Comparison of ENCODE assay signal across 33 cellular contexts in the genomic region with DNA sequence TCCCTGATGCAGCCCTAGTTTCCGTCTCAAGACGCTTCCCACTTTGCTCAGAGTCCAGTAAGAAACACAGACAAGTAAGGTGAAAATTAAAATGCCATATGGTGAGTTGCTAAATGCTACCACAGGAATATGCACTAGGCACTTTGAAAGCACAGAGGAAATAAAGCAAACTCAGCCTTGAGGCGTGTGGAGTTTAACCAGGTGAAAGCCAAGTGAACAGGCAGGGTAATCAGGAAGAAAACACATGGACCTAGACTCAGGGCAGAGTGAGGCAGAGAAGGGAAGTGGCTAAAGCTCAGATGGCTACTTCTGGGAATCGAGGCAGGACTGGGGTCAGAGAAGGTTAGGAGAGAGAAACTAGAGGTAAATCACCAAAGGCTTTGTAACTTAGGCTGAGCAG. TPM values are rescaled to one million over a fixed set of nuclear protein-coding genes. Genes with fewer than 3 reads are reported as not detected.
DNase-seq lines count a peak whose midpoint lies in the region; ATAC-seq, FAIRE-seq and TF ChIP-seq lines count a peak whose summit lies in the region.
"Had no signal": no experiment of that assay in that cellular context is flagged by ENCODE, and none has a peak within 500 bp of the region (broad histone marks: within the 10 kb centered on the region; RNA-seq: fewer than 3 reads in every experiment).

No MANE protein-coding gene starts in this region.

- no peak overlapping the region for H4K5ac ChIP-seq in mesendoderm (ENCODE audit: low read length)

- H3K4me1 ChIP-seq in SK-N-SH (ENCODE audit: control insufficient read depth in 1 of 2, insufficient read depth in 2 of 2, low read depth in 1 of 2, low read length in 1 of 2) (peaks cover 8 to 12% of the 10 kb centered on the region in 2 experiments; a peak in 3 of 4 replicates), body of pancreas (peaks cover 11% of the 10 kb centered on the region), mesendoderm (ENCODE audit: control insufficient read depth, low read depth, low read length) (no peaks in the 10 kb centered on the region), small intestine (ENCODE audit: control insufficient read depth in 2 of 2, insufficient read depth in 1 of 2, low read depth in 1 of 2, low read length in 1 of 2) (no peaks in the 10 kb centered on the region)
- H3K4me1 ChIP-seq: prostate gland had no signal

- no peaks in the 10 kb centered on the region for H3K9me2 ChIP-seq in SK-N-SH

- H3K4me3 ChIP-seq in SK-N-SH (ENCODE audit: low read depth in 2 of 2, low read length in 1 of 2), result no peak overlapping the region
- H3K4me3 ChIP-seq in body of pancreas, result no peak overlapping the region
- no peak overlapping the region for H3K4me3 ChIP-seq in mesendoderm (ENCODE audit: low read length)
- no peak overlapping the region for H3K4me3 ChIP-seq in small intestine (ENCODE audit: low read depth in 1 of 2, low read length in 2 of 2)
- H3K4me3 ChIP-seq: gastroesophageal sphincter, left ventricle myocardium inferior, prostate gland, sigmoid colon, vagina had no signal

- no peaks in the 10 kb centered on the region for H4K20me1 ChIP-seq in SK-N-SH (ENCODE audit: insufficient read depth)

- H2AK5ac ChIP-seq in mesendoderm (ENCODE audit: low read length), result no peak overlapping the region

- DNase-seq in SK-N-SH (peak; percentile 17), body of pancreas (peak in 2 of 4 donors; percentile 12 to 19), mesendoderm (no peak), small intestine (peak; percentile 60), GM03348 (ENCODE audit: low spot score) (no peak)
- DNase-seq: activated CD8-positive, alpha-beta T cell treated with anti-CD3 and anti-CD28 coated beads for 36 hours; activated effector memory CD4-positive, alpha-beta T cell treated with Interleukin-2 at 50 U/mL for 16 hours; activated naive CD8-positive, alpha-beta T cell treated with anti-CD3 and anti-CD28 coated beads for 36 hours; aorta; CD4-positive, alpha-beta T cell; central memory CD4-positive, alpha-beta T cell; DMS 273 treated with DMSO at 0.1 percent for 48 hours; EL; hippocampal formation; KBM-7; left ventricle myocardium inferior; NCI-H1417; NCI-H2081; NCI-H226; NCI-H748 treated with DMSO at 0.1 percent for 48 hours; sigmoid colon; stimulated activated CD4-positive, alpha-beta T cell treated with anti-CD3 and anti-CD28 coated beads, Interleukin-15, amount 100 ng/mL, for 24 hours; stimulated activated naive CD4-positive, alpha-beta T cell had no signal

- CTCF ChIA-PET in SK-N-SH (lab: Yijun Ruan, JAX), result interaction anchor here (1.5 kb wide), 1 partner anchor 85 kb away, joined by 4 read pairs; no protein-coding TSS in a partner anchor

- no peak overlapping the region; the same call in 1 of the 2 replicates for H2AFZ ChIP-seq in SK-N-SH (ENCODE audit: low read depth)

- no peak overlapping the region for H3K9ac ChIP-seq in SK-N-SH
- no peak overlapping the region for H3K9ac ChIP-seq in mesendoderm (ENCODE audit: low read length)

- peak overlapping the region in 1 of 2 experiments; percentile 62; a peak in 2 of 4 replicates for H3K27ac ChIP-seq in SK-N-SH (ENCODE audit: low read depth in 2 of 2, low read length in 1 of 2)
- H3K27ac ChIP-seq in body of pancreas, result no peak overlapping the region
- no peak overlapping the region for H3K27ac ChIP-seq in mesendoderm (ENCODE audit: low read depth, low read length)
- no peak overlapping the region for H3K27ac ChIP-seq in small intestine (ENCODE audit: low read depth in 1 of 2, low read length in 1 of 2)
- H3K27ac ChIP-seq: 22Rv1, gastroesophageal sphincter, left ventricle myocardium inferior, prostate gland, sigmoid colon, vagina had no signal

- intact Hi-C loops in body of pancreas (cut with DNase I), result loop anchor here (10.0 kb wide), 1 partner anchor 59 kb away; no protein-coding TSS in a partner anchor

- ATAC-seq in SK-N-SH treated with all-trans-retinoic acid at 6 μM for 48 hours (no peak), body of pancreas (peak; percentile 62), GM18517 (IDR thresholded peaks at IDR 0.05; ENCODE audit: unreplicated experiment) (no peak), GM21390 (IDR thresholded peaks at IDR 0.05; ENCODE audit: unreplicated experiment) (no peak)
- ATAC-seq: activated CD8-positive, alpha-beta T cell treated with anti-CD3 and anti-CD28 coated beads for 36 hours; gastroesophageal sphincter had no signal

- POLR2A ChIA-PET in SK-N-SH (lab: Yijun Ruan, JAX), result no interaction called here

- H3K4me2 ChIP-seq in SK-N-SH, result no peak overlapping the region
- H3K4me2 ChIP-seq in mesendoderm (ENCODE audit: low read length), result no peak overlapping the region

- H2BK120ac ChIP-seq in mesendoderm (ENCODE audit: low read depth, low read length), result no peak overlapping the region

- TF ChIP-seq EP300 in SK-N-SH (IDR thresholded peaks at IDR 0.05; ENCODE audit: borderline replicate concordance in 1 of 2, low read depth in 1 of 2, low read length in 1 of 2), result no peak

- peak overlapping the region; percentile 1 for H3K56ac ChIP-seq in mesendoderm (ENCODE audit: low read length)

- TF ChIP-seq RAD21 in SK-N-SH (IDR thresholded peaks at IDR 0.05; ENCODE audit: low read length), result no peak

- H3K4ac ChIP-seq in mesendoderm (ENCODE audit: low read depth, low read length), result no peak overlapping the region

- TF ChIP-seq CTCF in SK-N-SH (IDR thresholded peaks at IDR 0.05) (no peak), body of pancreas (IDR thresholded peaks at IDR 0.05) (no peak)

- H3K27me3 ChIP-seq in SK-N-SH (ENCODE audit: insufficient read depth) (no peaks in the 10 kb centered on the region), body of pancreas (no peaks in the 10 kb centered on the region), mesendoderm (ENCODE audit: insufficient read depth, low read length, poor library complexity) (no peaks in the 10 kb centered on the region), small intestine (ENCODE audit: control insufficient read depth in 2 of 2, insufficient read depth in 2 of 2, low read length in 2 of 2) (no peaks in the 10 kb centered on the region)
- H3K27me3 ChIP-seq: gastroesophageal sphincter, sigmoid colon, vagina had no signal

- H3K9me3 ChIP-seq in SK-N-SH (no peaks in the 10 kb centered on the region), body of pancreas (no peaks in the 10 kb centered on the region), small intestine (ENCODE audit: control insufficient read depth, low read depth) (no peaks in the 10 kb centered on the region)
- H3K9me3 ChIP-seq: gastroesophageal sphincter, left ventricle myocardium inferior, prostate gland, sigmoid colon, vagina had no signal

- no peak overlapping the region for H3K23ac ChIP-seq in mesendoderm (ENCODE audit: low read length)

- H3K79me1 ChIP-seq in mesendoderm (ENCODE audit: low read length), result no peaks in the 10 kb centered on the region

- no peak overlapping the region for H3K18ac ChIP-seq in mesendoderm (ENCODE audit: low read length)

- no peak overlapping the region for H4K8ac ChIP-seq in mesendoderm (ENCODE audit: low read depth, low read length)

- H2BK5ac ChIP-seq in mesendoderm (ENCODE audit: low read length), result no peak overlapping the region

- no peaks in the 10 kb centered on the region for H3F3A ChIP-seq in SK-N-SH (replicated peaks; ENCODE audit: insufficient read depth)

- H2BK15ac ChIP-seq in mesendoderm (replicated peaks; ENCODE audit: low read depth), result no peak overlapping the region

- WGBS in SK-N-SH (ENCODE audit: low lambda C conversion rate), result 68% methylated on average over 4 of the region's 4 CpGs
- 47 to 52% methylated on average over 4 of the region's 4 CpGs for WGBS in body of pancreas, 2 donors
- WGBS in mesendoderm (ENCODE audit: extremely low coverage, insufficient coverage, low lambda C conversion rate), result no CpG with 5 or more reads among the region's 4 CpGs
- 26 to 58% (median 36%) methylated on average over 4 of the region's 4 CpGs for WGBS in small intestine, 3 donors

- no peak for FAIRE-seq in small intestine (lab: Jason Lieb, UNC)
- FAIRE-seq: endometrium, H54, RCC 7860 had no signal

- H3K36me3 ChIP-seq in SK-N-SH (replicated peaks in 1 of 2; ENCODE audit: control insufficient read depth in 1 of 2, insufficient read depth in 2 of 2, low read length in 1 of 2), result no peaks in the 10 kb centered on the region
- no peaks in the 10 kb centered on the region for H3K36me3 ChIP-seq in body of pancreas (replicated peaks in 1 of 2; ENCODE audit: insufficient read depth in 1 of 2, low read depth in 2 of 2)
- H3K36me3 ChIP-seq in mesendoderm (ENCODE audit: control insufficient read depth, insufficient read depth, low read length), result no peaks in the 10 kb centered on the region
- no peaks in the 10 kb centered on the region for H3K36me3 ChIP-seq in small intestine (ENCODE audit: control insufficient read depth in 2 of 2, insufficient read depth in 2 of 2, low read length in 2 of 2)
- H3K36me3 ChIP-seq: gastroesophageal sphincter, left ventricle myocardium inferior, prostate gland, sigmoid colon, vagina had no signal

- H3K79me2 ChIP-seq in SK-N-SH (ENCODE audit: insufficient read depth) (no peaks in the 10 kb centered on the region), mesendoderm (ENCODE audit: control insufficient read depth, insufficient read depth, low read length) (no peaks in the 10 kb centered on the region)

- TF ChIP-seq POLR2A in body of pancreas (IDR thresholded peaks at IDR 0.05), result no peak

TF ChIP-seq in SK-N-SH treated with all-trans-retinoic acid at 6 μM for 48 hours, 23 proteins besides CTCF, POLR2A, EP300 and RAD21 (continues in another document):
- TF ChIP-seq SNAI2 (CRISPR knock-in tag; IDR thresholded peaks at IDR 0.05), result no peak
- TF ChIP-seq, protein P1, sequence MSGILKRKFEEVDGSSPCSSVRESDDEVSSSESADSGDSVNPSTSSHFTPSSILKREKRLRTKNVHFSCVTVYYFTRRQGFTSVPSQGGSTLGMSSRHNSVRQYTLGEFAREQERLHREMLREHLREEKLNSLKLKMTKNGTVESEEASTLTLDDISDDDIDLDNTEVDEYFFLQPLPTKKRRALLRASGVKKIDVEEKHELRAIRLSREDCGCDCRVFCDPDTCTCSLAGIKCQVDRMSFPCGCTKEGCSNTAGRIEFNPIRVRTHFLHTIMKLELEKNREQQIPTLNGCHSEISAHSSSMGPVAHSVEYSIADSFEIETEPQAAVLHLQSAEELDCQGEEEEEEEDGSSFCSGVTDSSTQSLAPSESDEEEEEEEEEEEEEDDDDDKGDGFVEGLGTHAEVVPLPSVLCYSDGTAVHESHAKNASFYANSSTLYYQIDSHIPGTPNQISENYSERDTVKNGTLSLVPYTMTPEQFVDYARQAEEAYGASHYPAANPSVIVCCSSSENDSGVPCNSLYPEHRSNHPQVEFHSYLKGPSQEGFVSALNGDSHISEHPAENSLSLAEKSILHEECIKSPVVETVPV (CRISPR knock-in tag; IDR thresholded peaks at IDR 0.05), result no peak

RNA-seq across cellular contexts. Expression of a gene that starts 5.4 kb away (rescaled TPM):
- polyA plus RNA-seq in SK-N-SH (2012; rRNA removed), result 5.8 and 7.4 TPM in 2 replicates
- 8.9 and 10.1 TPM in 2 replicates for polyA plus RNA-seq in SK-N-SH (2012; cell fraction: cytosol; rRNA removed)
- 2.9 and 4.5 TPM in 2 replicates for polyA plus RNA-seq in SK-N-SH (2012; cell fraction: nucleus; rRNA removed)
- total RNA-seq in body of pancreas, result 10 to 100 TPM; 20.4 to 33.2 TPM
- 16.0 TPM for polyA plus RNA-seq in mesendoderm (2013, experiment 1 of 2)
- polyA plus RNA-seq in mesendoderm (2013, experiment 2 of 2), result 15.7 TPM
- 10 to 100 TPM; 20.6 to 46.7 (median 45.2) TPM for polyA plus RNA-seq in small intestine

Comparison
In these comparisons a context has a peak if more than half of its experiments do, and no peak if none do; other contexts are left out.
1. DNase-seq: peak in SK-N-SH (single experiment) and small intestine (single experiment); none in mesendoderm (single experiment) and GM03348 (single experiment).